Comparison of ENCODE assay signal across 22 cellular contexts in genomic region chr12:14452865-14453264, GRCh38.
DNase-seq lines count a peak whose midpoint lies in the region; ATAC-seq and TF ChIP-seq lines count a peak whose summit lies in the region.
"Had no signal": no experiment of that assay in that cellular context is flagged by ENCODE, and none has a peak within 500 bp of the region (broad histone marks: within the 10 kb centered on the region; RNA-seq: fewer than 3 reads in every experiment).

No MANE protein-coding gene starts in this region.

- H3K27ac ChIP-seq in upper lobe of left lung: no peak overlapping the region
- H3K27ac ChIP-seq: adrenal gland, esophagus muscularis mucosa, HL-60, pancreas, vagina had no signal

- no peaks in the 10 kb centered on the region for H3K27me3 Mint-ChIP-seq in stimulated activated naive CD8-positive, alpha-beta T cell treated with anti-CD3 and anti-CD28 coated beads, Interleukin-15, Interleukin-2, amounts not matched to agents 100 ng/mL and 50 ng/mL, for 24 hours
- no peaks in the 10 kb centered on the region for H3K27me3 Mint-ChIP-seq in activated B cell treated with CpG ODN at 0.5 μM for 24 hours
- H3K27me3 Mint-ChIP-seq in endothelial cell (ENCODE audit: unreplicated experiment): peaks cover 2% of the 10 kb centered on the region

- POLR2A ChIA-PET in activated B cell treated with CpG ODN at 0.5 μM for 24 hours (lab: Charles Lee): interaction anchor here (0.7 to 4.2 kb wide), 4 partner anchors 40 to 213 kb away, joined by 3 to 22 read pairs (median 12); partner anchors contain the start of gene ATF7IP

- no peaks in the 10 kb centered on the region for H3K9me3 ChIP-seq in upper lobe of left lung
- H3K9me3 ChIP-seq: adrenal gland, esophagus muscularis mucosa, pancreas, vagina had no signal

- WGBS in upper lobe of left lung, 2 donors: 87 to 89% methylated on average over 1 of the region's 1 CpG

- TF ChIP-seq POLR2A in upper lobe of left lung (IDR thresholded peaks at IDR 0.05): no peak

- no peak for ATAC-seq in stimulated activated naive CD8-positive, alpha-beta T cell treated with anti-CD3 and anti-CD28 coated beads, Interleukin-15, Interleukin-2, amounts not matched to agents 100 U/mL and 50 U/mL, for 24 hours
- no peak for ATAC-seq in activated B cell treated with CpG ODN at 0.5 μM for 24 hours (ENCODE audit: low read depth)
- ATAC-seq in GM21360 (IDR thresholded peaks at IDR 0.05; ENCODE audit: unreplicated experiment): no peak
- no peak for ATAC-seq in upper lobe of left lung (ENCODE audit: low FRiP score in 2 of 2)
- ATAC-seq: left ventricle myocardium superior, pancreas had no signal

- no peak overlapping the region for H3K4me3 Mint-ChIP-seq in stimulated activated naive CD8-positive, alpha-beta T cell treated with anti-CD3 and anti-CD28 coated beads, Interleukin-15, Interleukin-2, amounts not matched to agents 100 ng/mL and 50 ng/mL, for 24 hours
- H3K4me3 Mint-ChIP-seq in activated B cell treated with CpG ODN at 0.5 μM for 24 hours: no peak overlapping the region
- no peak overlapping the region for H3K4me3 Mint-ChIP-seq in endothelial cell (ENCODE audit: unreplicated experiment)

- no peak overlapping the region for H3K4me3 ChIP-seq in upper lobe of left lung
- H3K4me3 ChIP-seq: adrenal gland, esophagus muscularis mucosa, pancreas, vagina had no signal

- H3K36me3 ChIP-seq in upper lobe of left lung: peaks cover 0 to 62% (median 22%) of the 10 kb centered on the region in 4 donors

- DNase-seq in stimulated activated naive CD8-positive, alpha-beta T cell treated with anti-CD3 and anti-CD28 coated beads, Interleukin-15, Interleukin-2, amounts not matched to agents 100 U/mL and 50 U/mL, for 24 hours: no peak
- DNase-seq in activated B cell treated with CpG ODN at 0.5 μM for 24 hours (no peak), endothelial cell (ENCODE audit: low spot score) (no peak), posterior cingulate gyrus (no peak), upper lobe of left lung (no peak), head of caudate nucleus (no peak)
- DNase-seq: adrenal gland; Calu3; glutamatergic neuron; HCEC 1CT; left ventricle myocardium superior; NCI-H2081 treated with DMSO at 0.1 percent for 48 hours; NCI-H510A treated with DMSO at 0.1 percent for 48 hours; pancreas; stimulated activated CD4-positive, alpha-beta T cell treated with anti-CD3 and anti-CD28 coated beads, Interleukin-2, amount 100 ng/mL, for 24 hours; substantia nigra; SW 1271 had no signal

- peak overlapping the region; percentile 64 for H3K27ac Mint-ChIP-seq in stimulated activated naive CD8-positive, alpha-beta T cell treated with anti-CD3 and anti-CD28 coated beads, Interleukin-15, Interleukin-2, amounts not matched to agents 100 ng/mL and 50 ng/mL, for 24 hours
- H3K27ac Mint-ChIP-seq in activated B cell treated with CpG ODN at 0.5 μM for 24 hours (peak overlapping the region; percentile 56), endothelial cell (ENCODE audit: unreplicated experiment) (peak overlapping the region; percentile 39)

- CTCF ChIA-PET in activated B cell treated with CpG ODN at 0.5 μM for 24 hours (lab: Charles Lee): interaction anchor here (1.4 to 4.9 kb wide), 5 partner anchors 87 to 282 kb away, joined by 3 to 84 read pairs (median 16); partner anchors contain the start of gene ATF7IP

- peaks cover 63% of the 10 kb centered on the region for H3K4me1 Mint-ChIP-seq in stimulated activated naive CD8-positive, alpha-beta T cell treated with anti-CD3 and anti-CD28 coated beads, Interleukin-15, Interleukin-2, amounts not matched to agents 100 ng/mL and 50 ng/mL, for 24 hours (ENCODE audit: low read depth)
- H3K4me1 Mint-ChIP-seq in activated B cell treated with CpG ODN at 0.5 μM for 24 hours (peaks cover 49% of the 10 kb centered on the region), endothelial cell (ENCODE audit: unreplicated experiment) (peaks cover 21% of the 10 kb centered on the region)

- no peak for TF ChIP-seq CTCF in activated B cell treated with CpG ODN at 0.5 μM for 24 hours (IDR thresholded peaks at IDR 0.05)
- TF ChIP-seq CTCF in endothelial cell (IDR thresholded peaks at IDR 0.05; ENCODE audit: unreplicated experiment): no peak
- no peak for TF ChIP-seq CTCF in upper lobe of left lung (IDR thresholded peaks at IDR 0.05)

- TF ChIP-seq EP300 in upper lobe of left lung (IDR thresholded peaks at IDR 0.05): no peak

- H3K4me1 ChIP-seq in upper lobe of left lung: peaks cover 0 to 5% (median 3%) of the 10 kb centered on the region in 4 donors
- H3K4me1 ChIP-seq: adrenal gland had no signal

- peaks cover 5% of the 10 kb centered on the region for H3K9me3 Mint-ChIP-seq in stimulated activated naive CD8-positive, alpha-beta T cell treated with anti-CD3 and anti-CD28 coated beads, Interleukin-15, Interleukin-2, amounts not matched to agents 100 ng/mL and 50 ng/mL, for 24 hours
- H3K9me3 Mint-ChIP-seq in activated B cell treated with CpG ODN at 0.5 μM for 24 hours (peaks cover 4% of the 10 kb centered on the region), endothelial cell (ENCODE audit: unreplicated experiment) (no peaks in the 10 kb centered on the region)

- intact Hi-C loops in activated B cell treated with CpG ODN at 0.5 μM for 24 hours (cut with micrococcal nuclease) (loop anchor here (2.0 kb wide), 1 partner anchor 14 kb away; no protein-coding TSS in a partner anchor), posterior cingulate gyrus (cut with DNase I) (no loop called here), head of caudate nucleus (cut with DNase I) (no loop called here)

- H3K27me3 ChIP-seq in upper lobe of left lung: no peaks in the 10 kb centered on the region
- H3K27me3 ChIP-seq: adrenal gland, esophagus muscularis mucosa, pancreas, vagina had no signal

- H3K36me3 Mint-ChIP-seq in stimulated activated naive CD8-positive, alpha-beta T cell treated with anti-CD3 and anti-CD28 coated beads, Interleukin-15, Interleukin-2, amounts not matched to agents 100 ng/mL and 50 ng/mL, for 24 hours (ENCODE audit: low read depth): peaks cover 84% of the 10 kb centered on the region
- peaks cover 85% of the 10 kb centered on the region for H3K36me3 Mint-ChIP-seq in activated B cell treated with CpG ODN at 0.5 μM for 24 hours (ENCODE audit: low read depth)
- peaks cover 30% of the 10 kb centered on the region for H3K36me3 Mint-ChIP-seq in endothelial cell (ENCODE audit: low read depth, unreplicated experiment)
